8 cellular contexts compared by ENCODE assay signal in genomic region chr1:234987415-234988159, GRCh38.
DNase-seq lines count a peak whose midpoint lies in the region; ATAC-seq, FAIRE-seq and TF ChIP-seq lines count a peak whose summit lies in the region.

No MANE protein-coding gene starts in this region.

- H3K9me1 ChIP-seq in keratinocyte (ENCODE audit: control insufficient read depth, extremely low read depth, insufficient read depth, low read length) = no peaks in the 10 kb centered on the region

- peak overlapping the region; percentile 79 for H3K9ac ChIP-seq in HUES6 (ENCODE audit: low read length)
- peak overlapping the region; percentile 40 for H3K9ac ChIP-seq in keratinocyte (ENCODE audit: control insufficient read depth, extremely low read depth, insufficient read depth, low read length)

- peak; percentile 56 for ATAC-seq in GM19043 (IDR thresholded peaks at IDR 0.05; ENCODE audit: low read depth, unreplicated experiment)
- ATAC-seq in stimulated activated memory B cell treated with anti-CD40 and anti-IgM and Interleukin-4, amounts not matched to agents 10 μg/mL and 1 μg/mL and 100 μg/mL, for 72 hours = peak; percentile 78

- in situ Hi-C loops in astrocyte of the spinal cord (cut with HindIII; ENCODE audit: low sequenced_read_pairs) = no loop called here

- no peak for TF ChIP-seq CTCF in astrocyte of the spinal cord (IDR thresholded peaks at IDR 0.05; ENCODE audit: low read depth, low read length)
- TF ChIP-seq CTCF in keratinocyte (optimal IDR thresholded peaks at IDR 0.05 in 1 of 3, IDR thresholded peaks at IDR 0.05 in 1 of 3, conservative IDR thresholded peaks at IDR 0.05 in 1 of 3; ENCODE audit: extremely low read depth in 1 of 3, insufficient read depth in 2 of 3, low read length in 3 of 3) = no peak

- DNase-seq in AG08396 (ENCODE audit: low spot score) (peak; percentile 66), astrocyte of the spinal cord (ENCODE audit: low read depth, low spot score) (peak; percentile 91), keratinocyte (ENCODE audit: low read depth, low spot score) (no peak), superior temporal gyrus (ENCODE audit: extremely low spot score) (no peak), SKM-1 treated with dmso at 0.1 percent for 144 hours (lab: John Stamatoyannopoulos, UW; ENCODE audit: unreplicated experiment) (no peak)

- dilution Hi-C loops in keratinocyte (cut with MboI; ENCODE audit: extremely low pct_ligation_motif_present, low sequenced_read_pairs) = no loop called here

- H4K20me1 ChIP-seq in keratinocyte (ENCODE audit: control insufficient read depth, extremely low read depth, insufficient read depth, low read length) = no peaks in the 10 kb centered on the region

- H2AFZ ChIP-seq in keratinocyte (ENCODE audit: control insufficient read depth, low read length) = peak overlapping the region; percentile 66

- H3K4me1 ChIP-seq in HUES6 (ENCODE audit: control insufficient read depth, insufficient read depth, low read length) (peaks cover 30% of the 10 kb centered on the region), keratinocyte (ENCODE audit: control insufficient read depth, extremely low read depth, insufficient read depth, low read length) (peaks cover 16% of the 10 kb centered on the region)

- peak overlapping the region; percentile 54 for H3K4me2 ChIP-seq in keratinocyte (ENCODE audit: control insufficient read depth, extremely low read depth, insufficient read depth, low read depth, low read length)

- peaks cover 70% of the 10 kb centered on the region for H3K4me1 Mint-ChIP-seq in stimulated activated memory B cell treated with anti-CD40 and anti-IgM and Interleukin-4, amounts not matched to agents 10 μg/mL and 1 μg/mL and 100 μg/mL, for 72 hours

- H3K36me3 ChIP-seq in HUES6 (ENCODE audit: control insufficient read depth, insufficient read depth, low read length) = no peaks in the 10 kb centered on the region
- H3K36me3 ChIP-seq in keratinocyte (ENCODE audit: control insufficient read depth in 2 of 2, extremely low read depth in 1 of 2, insufficient read depth in 2 of 2, low read length in 2 of 2) = no peaks in the 10 kb centered on the region

- no peak overlapping the region for H3K4me3 ChIP-seq in HUES6 (ENCODE audit: low read depth, low read length)
- H3K4me3 ChIP-seq in astrocyte of the spinal cord (ENCODE audit: low read depth, low read length) = no peak overlapping the region
- no peak overlapping the region for H3K4me3 ChIP-seq in keratinocyte (ENCODE audit: control insufficient read depth in 2 of 3, extremely low read depth in 1 of 3, insufficient read depth in 2 of 3, low read depth in 1 of 3, low read length in 3 of 3)

- no peaks in the 10 kb centered on the region for H3K9me3 ChIP-seq in HUES6 (ENCODE audit: control insufficient read depth, insufficient read depth, low read depth, low read length)
- no peaks in the 10 kb centered on the region for H3K9me3 ChIP-seq in keratinocyte (ENCODE audit: control insufficient read depth, low read depth, low read length)

- FAIRE-seq in keratinocyte (lab: Jason Lieb, UNC) = no peak

- H3K27me3 ChIP-seq in HUES6 (ENCODE audit: control insufficient read depth, insufficient read depth, low read length) (no peaks in the 10 kb centered on the region), keratinocyte (ENCODE audit: control insufficient read depth, extremely low read depth, insufficient read depth, low read length) (no peaks in the 10 kb centered on the region)

- H3K9me3 Mint-ChIP-seq in stimulated activated memory B cell treated with anti-CD40 and anti-IgM and Interleukin-4, amounts not matched to agents 10 μg/mL and 1 μg/mL and 100 μg/mL, for 72 hours = peaks cover 5% of the 10 kb centered on the region

- peak overlapping the region; percentile 35 for H3K4me3 Mint-ChIP-seq in stimulated activated memory B cell treated with anti-CD40 and anti-IgM and Interleukin-4, amounts not matched to agents 10 μg/mL and 1 μg/mL and 100 μg/mL, for 72 hours

- no peaks in the 10 kb centered on the region for H3K27me3 Mint-ChIP-seq in stimulated activated memory B cell treated with anti-CD40 and anti-IgM and Interleukin-4, amounts not matched to agents 10 μg/mL and 1 μg/mL and 100 μg/mL, for 72 hours

- peak overlapping the region; percentile 96 for H3K27ac Mint-ChIP-seq in stimulated activated memory B cell treated with anti-CD40 and anti-IgM and Interleukin-4, amounts not matched to agents 10 μg/mL and 1 μg/mL and 100 μg/mL, for 72 hours

- H3K27ac ChIP-seq in HUES6 (ENCODE audit: low read depth, low read length) (peak overlapping the region; percentile 97), keratinocyte (ENCODE audit: control insufficient read depth, insufficient read depth, low read length) (peak overlapping the region; percentile 39)

- no peaks in the 10 kb centered on the region for H3K36me3 Mint-ChIP-seq in stimulated activated memory B cell treated with anti-CD40 and anti-IgM and Interleukin-4, amounts not matched to agents 10 μg/mL and 1 μg/mL and 100 μg/mL, for 72 hours

- H3K79me2 ChIP-seq in keratinocyte (ENCODE audit: control insufficient read depth, insufficient read depth, low read length) = no peaks in the 10 kb centered on the region

Comparison
In these comparisons a context has a peak if more than half of its experiments do, and no peak if none do; other contexts are left out.
1. DNase-seq: peak in AG08396 (single experiment) and astrocyte of the spinal cord (single experiment); none in keratinocyte (single experiment), superior temporal gyrus (single experiment) and SKM-1 treated with dmso at 0.1 percent for 144 hours (single experiment).